ENCODE assay signal across 8 cellular contexts in genomic region chr1:88731475-88731874, GRCh38.
A peak's percentile ranks its signal among the peaks of the same experiment; 100 is the strongest.
DNase-seq lines count a peak whose midpoint lies in the region; ATAC-seq and TF ChIP-seq lines count a peak whose summit lies in the region.

No MANE protein-coding gene starts in this region.

- H3K9me3 Mint-ChIP-seq in effector memory CD8-positive, alpha-beta T cell = peaks cover 0 to 7% of the 10 kb centered on the region in 2 donors

- TF ChIP-seq CTCF in AG09319 (IDR thresholded peaks at IDR 0.05; ENCODE audit: low read depth, low read length) = no peak

- no peaks in the 10 kb centered on the region for H3K27me3 Mint-ChIP-seq in effector memory CD8-positive, alpha-beta T cell

- DNase-seq in AG09319 (ENCODE audit: extremely low read depth, low read depth) = peak; percentile 79
- peak; percentile 83 for DNase-seq in NCI-H2029 treated with DMSO at 0.1 percent for 48 hours (lab: John Stamatoyannopoulos, UW)
- no peak for DNase-seq in stimulated activated CD4-positive, alpha-beta T cell treated with anti-CD3 and anti-CD28 coated beads, Interleukin-2, amount 100 ng/mL, for 24 hours
- no peak for DNase-seq in activated effector memory CD4-positive, alpha-beta T cell treated with anti-CD3 and anti-CD28 coated beads, Interleukin-2, amount 50 U/mL, for 16 hours
- DNase-seq in effector memory CD8-positive, alpha-beta T cell = no peak

- no peaks in the 10 kb centered on the region for H3K27me3 ChIP-seq in mucosa of stomach (ENCODE audit: control insufficient read depth, insufficient read depth, low read length)

- H3K4me1 Mint-ChIP-seq in effector memory CD8-positive, alpha-beta T cell (ENCODE audit: low read depth in 2 of 2) = peaks cover 15 to 47% of the 10 kb centered on the region in 2 donors

- H3K36me3 Mint-ChIP-seq in effector memory CD8-positive, alpha-beta T cell (ENCODE audit: insufficient read depth) = peaks cover 19% of the 10 kb centered on the region

- H3K36me3 ChIP-seq in mucosa of stomach (ENCODE audit: control insufficient read depth, insufficient read depth, low read length) = no peaks in the 10 kb centered on the region

- no peak overlapping the region for H3K4me3 ChIP-seq in mucosa of stomach (ENCODE audit: low read length)

- peak overlapping the region; percentile 19 for H3K9ac ChIP-seq in mucosa of stomach (ENCODE audit: low read length)

- no peak overlapping the region for H3K4me3 Mint-ChIP-seq in effector memory CD8-positive, alpha-beta T cell

- peaks cover 10% of the 10 kb centered on the region for H3K4me1 ChIP-seq in mucosa of stomach (ENCODE audit: control insufficient read depth, insufficient read depth, low read length)

- no peaks in the 10 kb centered on the region for H3K9me3 ChIP-seq in mucosa of stomach (ENCODE audit: control insufficient read depth, low read length)

- H3K27ac ChIP-seq in cingulate gyrus (ENCODE audit: low read depth, low read length) = peak overlapping the region; percentile 2

- no peak for ATAC-seq in GM18858 (IDR thresholded peaks at IDR 0.05; ENCODE audit: unreplicated experiment)
- ATAC-seq in effector memory CD8-positive, alpha-beta T cell (replicated peaks) = no peak

- H3K27ac Mint-ChIP-seq in effector memory CD8-positive, alpha-beta T cell = no peak overlapping the region

Comparison
In these comparisons a context has a peak if more than half of its experiments do, and no peak if none do; other contexts are left out.
1. DNase-seq: peak in AG09319 (single experiment) and NCI-H2029 treated with DMSO at 0.1 percent for 48 hours (single experiment); none in stimulated activated CD4-positive, alpha-beta T cell treated with anti-CD3 and anti-CD28 coated beads, Interleukin-2, amount 100 ng/mL, for 24 hours (0 of 2), activated effector memory CD4-positive, alpha-beta T cell treated with anti-CD3 and anti-CD28 coated beads, Interleukin-2, amount 50 U/mL, for 16 hours (single experiment) and effector memory CD8-positive, alpha-beta T cell (0 of 3).